In the genomic region with DNA sequence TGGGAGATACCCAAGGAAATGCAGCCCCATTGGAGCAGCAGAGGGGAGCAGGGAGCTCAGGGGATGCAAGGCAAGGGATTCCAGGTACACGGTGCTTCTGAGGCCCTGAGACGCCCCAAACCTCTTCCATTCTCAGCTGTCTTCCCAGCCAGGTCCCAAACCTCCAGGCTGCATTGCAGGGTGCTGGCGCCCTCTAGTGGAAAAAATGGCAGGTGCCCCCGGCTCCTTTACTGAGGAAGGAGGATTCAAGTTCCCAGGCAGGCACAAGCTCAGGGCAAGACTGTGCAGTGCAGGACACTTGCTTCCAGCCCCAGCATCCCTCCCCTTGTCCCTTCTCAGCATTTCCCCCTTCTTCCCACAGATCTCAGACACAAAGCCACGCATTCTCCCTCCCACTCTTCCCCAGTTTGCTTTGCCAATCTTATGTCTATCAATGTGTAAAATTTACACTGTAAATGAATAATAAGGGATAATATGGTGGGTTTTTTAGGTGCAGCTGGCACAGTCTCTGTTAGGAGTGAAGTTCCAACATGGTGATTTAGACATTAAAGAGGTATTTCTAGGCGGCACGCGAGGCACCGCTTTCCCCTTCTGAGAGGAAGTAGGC, we compare ENCODE assay signal across 8 cellular contexts. TPM values are rescaled to one million over a fixed set of nuclear protein-coding genes. Genes with fewer than 3 reads are reported as not detected.
DNase-seq lines count a peak whose midpoint lies in the region; ATAC-seq and TF ChIP-seq lines count a peak whose summit lies in the region.

No MANE protein-coding gene starts in this region.

- DNase-seq in CD14-positive monocyte (ENCODE audit: low spot score) = peak; percentile 53
- peak in 62 of 76 experiments; percentile 1 to 78 (median 30) for DNase-seq in HUDEP-2 (lab: John Stamatoyannopoulos, UW; ENCODE audit: unreplicated experiment in 76 of 76)
- peak; percentile 50 to 63 for DNase-seq in SHP77 (lab: John Stamatoyannopoulos, UW)
- DNase-seq in activated naive CD4-positive, alpha-beta T cell treated with Interleukin-2 at 50 U/mL for 16 hours = peak; percentile 64
- peak; percentile 65 for DNase-seq in glomerular visceral epithelial cell (ENCODE audit: extremely low spot score)
- DNase-seq in pons (ENCODE audit: low spot score) = peak; percentile 42
- peak; percentile 81 for DNase-seq in upper lobe of right lung

- no peaks in the 10 kb centered on the region for H3K36me3 ChIP-seq in upper lobe of right lung

- H3K27ac Mint-ChIP-seq in CD14-positive monocyte = no peak overlapping the region

- H3K4me1 Mint-ChIP-seq in CD14-positive monocyte = peaks cover 3% of the 10 kb centered on the region

- intact Hi-C loops in CD14-positive monocyte (cut with micrococcal nuclease) = no loop called here
- intact Hi-C loops in upper lobe of right lung (cut with DNase I) = no loop called here

- H3K9me3 ChIP-seq in upper lobe of right lung = no peaks in the 10 kb centered on the region

- TF ChIP-seq CTCF in CD14-positive monocyte (IDR thresholded peaks at IDR 0.05) (peak; percentile 93), upper lobe of right lung (IDR thresholded peaks at IDR 0.05) (peak; percentile 89)

- no peak overlapping the region for H3K4me3 ChIP-seq in upper lobe of right lung

- H3K27ac ChIP-seq in upper lobe of right lung = no peak overlapping the region

- H3K4me3 Mint-ChIP-seq in CD14-positive monocyte = no peak overlapping the region

- no peaks in the 10 kb centered on the region for H3K36me3 Mint-ChIP-seq in CD14-positive monocyte

- H3K27me3 ChIP-seq in upper lobe of right lung = no peaks in the 10 kb centered on the region

- H3K4me1 ChIP-seq in upper lobe of right lung = no peaks in the 10 kb centered on the region

- H3K9me3 Mint-ChIP-seq in CD14-positive monocyte = peaks cover 0 to 4% (median 2%) of the 10 kb centered on the region in 7 donors

- H3K27me3 Mint-ChIP-seq in CD14-positive monocyte (ENCODE audit: low read depth in 3 of 3) = peaks cover 2 to 11% (median 2%) of the 10 kb centered on the region in 3 donors

- ATAC-seq in GM19351 (IDR thresholded peaks at IDR 0.05; ENCODE audit: unreplicated experiment) (peak; percentile 61), upper lobe of right lung (peak; percentile 74)

RNA-seq across cellular contexts. Expression of gene GPAM, which starts 46.1 kb away (rescaled TPM):
- under 1 TPM; 0.37 to 0.59 TPM for polyA plus RNA-seq in CD14-positive monocyte
- 34.0 TPM for total RNA-seq in upper lobe of right lung

Comparison
In these comparisons a context has a peak if more than half of its experiments do, and no peak if none do; other contexts are left out.
1. DNase-seq: peak in every context shown above with its lines; median percentile 81 in upper lobe of right lung; 65 in glomerular visceral epithelial cell; 64 in activated naive CD4-positive, alpha-beta T cell treated with Interleukin-2 at 50 U/mL for 16 hours; 56 in SHP77; 53 in CD14-positive monocyte; 42 in pons; 30 in HUDEP-2.